8 cellular contexts compared by ENCODE assay signal in genomic region chrX:45850197-45850774, GRCh38.
A peak's percentile ranks its signal among the peaks of the same experiment; 100 is the strongest.
DNase-seq lines count a peak whose midpoint lies in the region; ATAC-seq, FAIRE-seq and TF ChIP-seq lines count a peak whose summit lies in the region.

No MANE protein-coding gene starts in this region.

- H3K9me3 Mint-ChIP-seq in activated CD4-positive, alpha-beta T cell treated with anti-CD3 and anti-CD28 coated beads, Interleukin-2, amount 10 ng/mL, durations not matched to agents 7 days and 5 days = no peaks in the 10 kb centered on the region

- no peak overlapping the region for H2BK12ac ChIP-seq in neuronal stem cell (ENCODE audit: low read length)

- no peak overlapping the region for H3K4ac ChIP-seq in neuronal stem cell (ENCODE audit: low read length)

- peak overlapping the region; percentile 90 for H3K27ac Mint-ChIP-seq in activated CD4-positive, alpha-beta T cell treated with anti-CD3 and anti-CD28 coated beads, Interleukin-2, amount 10 ng/mL, durations not matched to agents 7 days and 5 days

- H3K4me1 ChIP-seq in neuronal stem cell (ENCODE audit: control insufficient read depth in 2 of 2, insufficient read depth in 1 of 2, low read depth in 1 of 2, low read length in 2 of 2) = peaks cover 2 to 4% of the 10 kb centered on the region in 2 donors

- ATAC-seq in HG03378 (IDR thresholded peaks at IDR 0.05; ENCODE audit: unreplicated experiment) (no peak), HG02798 (IDR thresholded peaks at IDR 0.05; ENCODE audit: poor library complexity, unreplicated experiment) (no peak)

- H3K27me3 ChIP-seq in neuronal stem cell (ENCODE audit: control insufficient read depth in 3 of 3, insufficient read depth in 3 of 3, low read depth in 1 of 3, low read length in 3 of 3) = no peaks in the 10 kb centered on the region

- H2AFZ ChIP-seq in neuronal stem cell (ENCODE audit: low read length) = peak overlapping the region; percentile 93

- peak overlapping the region; percentile 80 for H3K9ac ChIP-seq in neuronal stem cell (ENCODE audit: low read depth, low read length, poor library complexity)

- H3K4me2 ChIP-seq in neuronal stem cell (ENCODE audit: insufficient read depth, low read length, poor library complexity, severe bottlenecking) = peak overlapping the region; percentile 57

- H2BK120ac ChIP-seq in neuronal stem cell (ENCODE audit: low read depth, low read length) = no peak overlapping the region

- H3K36me3 Mint-ChIP-seq in activated CD4-positive, alpha-beta T cell treated with anti-CD3 and anti-CD28 coated beads, Interleukin-2, amount 10 ng/mL, durations not matched to agents 7 days and 5 days (ENCODE audit: low read depth) = peaks cover 15% of the 10 kb centered on the region

- no peak overlapping the region for H4K91ac ChIP-seq in neuronal stem cell (ENCODE audit: low read depth, low read length, poor library complexity)

- H2AK5ac ChIP-seq in neuronal stem cell (ENCODE audit: low read depth, low read length) = no peak overlapping the region

- POLR2A ChIA-PET in activated CD4-positive, alpha-beta T cell treated with anti-CD3 and anti-CD28 coated beads, Interleukin-2, amount 10 ng/mL, durations not matched to agents 7 days and 5 days (lab: Charles Lee) = interaction anchor here (0.6 kb wide), 1 partner anchor 36 kb away, joined by 19 read pairs; no protein-coding TSS in a partner anchor

- H3K27ac ChIP-seq in neuronal stem cell (replicated peaks; ENCODE audit: low read length) = peak overlapping the region; percentile 66

- no peaks in the 10 kb centered on the region for H3K27me3 Mint-ChIP-seq in activated CD4-positive, alpha-beta T cell treated with anti-CD3 and anti-CD28 coated beads, Interleukin-2, amount 10 ng/mL, durations not matched to agents 7 days and 5 days

- H3K4me1 Mint-ChIP-seq in activated CD4-positive, alpha-beta T cell treated with anti-CD3 and anti-CD28 coated beads, Interleukin-2, amount 10 ng/mL, durations not matched to agents 7 days and 5 days = peaks cover 42% of the 10 kb centered on the region

- no peak for FAIRE-seq in urothelium cell line (lab: Jason Lieb, UNC)

- H3K79me1 ChIP-seq in neuronal stem cell (ENCODE audit: low read depth, low read length) = peaks cover 2% of the 10 kb centered on the region

- no CpG with 5 or more reads among the region's 28 CpGs for WGBS in neuronal stem cell (ENCODE audit: extremely low coverage in 2 of 2, insufficient read length in 2 of 2, insufficient replicate concordance in 1 of 2), 2 donors

- TF ChIP-seq CTCF in epithelial cell of proximal tubule (conservative IDR thresholded peaks at IDR 0.05; ENCODE audit: low read depth, low read length) = no peak

- peak overlapping the region; percentile 93 for H2BK5ac ChIP-seq in neuronal stem cell (ENCODE audit: low read length)

- peak overlapping the region; percentile 78 for H3K4me3 ChIP-seq in epithelial cell of proximal tubule (ENCODE audit: low read depth, low read length)
- peak overlapping the region; percentile 76 to 98 for H3K4me3 ChIP-seq in neuronal stem cell (ENCODE audit: low read length in 2 of 2)

- CTCF ChIA-PET in activated CD4-positive, alpha-beta T cell treated with anti-CD3 and anti-CD28 coated beads, Interleukin-2, amount 10 ng/mL, durations not matched to agents 7 days and 5 days (lab: Charles Lee) = interaction anchor here (1.3 kb wide), 1 partner anchor 14 kb away, joined by 3 read pairs; no protein-coding TSS in a partner anchor

- H3K36me3 ChIP-seq in neuronal stem cell (replicated peaks in 1 of 2; ENCODE audit: control insufficient read depth in 2 of 2, insufficient read depth in 2 of 2, low read length in 2 of 2) = peaks cover 3 to 35% of the 10 kb centered on the region in 2 donors

- H2BK15ac ChIP-seq in neuronal stem cell (ENCODE audit: low read length) = no peak overlapping the region

- H3K14ac ChIP-seq in neuronal stem cell (ENCODE audit: low read length) = no peak overlapping the region

- peak overlapping the region; percentile 89 for H3K18ac ChIP-seq in neuronal stem cell (ENCODE audit: low read length)

- peak overlapping the region; percentile 94 for H3K4me3 Mint-ChIP-seq in activated CD4-positive, alpha-beta T cell treated with anti-CD3 and anti-CD28 coated beads, Interleukin-2, amount 10 ng/mL, durations not matched to agents 7 days and 5 days

- DNase-seq in NCI-H510A (lab: John Stamatoyannopoulos, UW) (peak; percentile 2), NCI-H510A treated with DMSO at 0.1 percent for 48 hours (lab: John Stamatoyannopoulos, UW) (no peak), epithelial cell of proximal tubule (ENCODE audit: low read depth) (no peak), neuronal stem cell (ENCODE audit: low spot score) (no peak), urothelium cell line (ENCODE audit: low spot score) (no peak)
- peak; percentile 28 for DNase-seq in activated CD4-positive, alpha-beta T cell treated with anti-CD3 and anti-CD28 coated beads, Interleukin-2, amount 10 ng/mL, durations not matched to agents 7 days and 5 days

- H3K23ac ChIP-seq in neuronal stem cell (ENCODE audit: low read depth, low read length, poor library complexity) = no peak overlapping the region

- H3K9me3 ChIP-seq in neuronal stem cell (replicated peaks in 1 of 2; ENCODE audit: control insufficient read depth in 2 of 2, insufficient read depth in 1 of 2, low read depth in 1 of 2, low read length in 2 of 2) = no peaks in the 10 kb centered on the region

- no peak overlapping the region for H4K8ac ChIP-seq in neuronal stem cell (ENCODE audit: low read depth, low read length)

Comparison
In these comparisons a context has a peak if more than half of its experiments do, and no peak if none do; other contexts are left out.
1. DNase-seq: peak in NCI-H510A (single experiment) and activated CD4-positive, alpha-beta T cell treated with anti-CD3 and anti-CD28 coated beads, Interleukin-2, amount 10 ng/mL, durations not matched to agents 7 days and 5 days (single experiment); none in NCI-H510A treated with DMSO at 0.1 percent for 48 hours (single experiment), epithelial cell of proximal tubule (single experiment), neuronal stem cell (single experiment) and urothelium cell line (single experiment).